Comparison of ENCODE assay signal across 14 cellular contexts in genomic region chr5:109803854-109804253, GRCh38.
"Had no signal": no experiment of that assay in that cellular context is flagged by ENCODE, and none has a peak within 500 bp of the region (broad histone marks: within the 10 kb centered on the region; RNA-seq: fewer than 3 reads in every experiment).

No MANE protein-coding gene starts in this region.

- H3K27me3 Mint-ChIP-seq: activated naive CD8-positive, alpha-beta T cell treated with anti-CD3 and anti-CD28 coated beads, Interleukin-2, amount 50 U/mL, for 24 hours had no signal

- H3K9me3 ChIP-seq: ascending aorta, colonic mucosa, right atrium auricular region, suprapubic skin, upper lobe of right lung had no signal

- H3K27ac Mint-ChIP-seq: activated naive CD8-positive, alpha-beta T cell treated with anti-CD3 and anti-CD28 coated beads, Interleukin-2, amount 50 U/mL, for 24 hours; activated T-helper 1 cell treated with anti-CD3 and anti-CD28 coated beads, Interleukin-12 subunit alpha, Interleukin-12 subunit beta, Interleukin-2, Interleukin-4 antibody, amounts not matched to agents 30 ng/mL and 10 ng/mL and 1 ng/mL, durations not matched to agents 14 hours and 24 hours and 36 hours; T-helper 1 cell treated with Interleukin-12 subunit alpha and Interleukin-12 subunit beta and Interleukin-4 antibody, amounts not matched to agents 30 μg/mL and 1 μg/mL, for 36 hours had no signal

- H3K4me1 ChIP-seq: colonic mucosa, right atrium auricular region, suprapubic skin, upper lobe of right lung had no signal

- DNase-seq: activated CD4-positive, alpha-beta T cell treated with anti-CD3 and anti-CD28 coated beads for 4 hours; activated naive CD4-positive, alpha-beta T cell treated with Interleukin-2 at 50 U/mL for 16 hours; activated naive CD8-positive, alpha-beta T cell treated with anti-CD3 and anti-CD28 coated beads, Interleukin-2, amount 50 U/mL, for 24 hours; colonic mucosa; effector CD8-positive, alpha-beta T cell; left ventricle myocardium superior; stimulated activated CD4-positive, alpha-beta T cell treated with anti-CD3 and anti-CD28 coated beads, Interleukin-1b, Interleukin-23, amount 100 ng/mL, for 48 hours; stimulated activated naive CD4-positive, alpha-beta T cell; upper lobe of right lung had no signal

- H3K27ac ChIP-seq: ascending aorta, colonic mucosa, right atrium auricular region, suprapubic skin, upper lobe of right lung had no signal

- ATAC-seq: activated naive CD8-positive, alpha-beta T cell treated with anti-CD3 and anti-CD28 coated beads, Interleukin-2, amount 50 U/mL, for 24 hours; left ventricle myocardium superior; upper lobe of right lung had no signal

- H3K4me1 Mint-ChIP-seq: activated naive CD8-positive, alpha-beta T cell treated with anti-CD3 and anti-CD28 coated beads, Interleukin-2, amount 50 U/mL, for 24 hours had no signal

- H3K36me3 ChIP-seq: colonic mucosa, right atrium auricular region, upper lobe of right lung had no signal

- H3K4me3 Mint-ChIP-seq: activated naive CD8-positive, alpha-beta T cell treated with anti-CD3 and anti-CD28 coated beads, Interleukin-2, amount 50 U/mL, for 24 hours; activated T-helper 1 cell treated with anti-CD3 and anti-CD28 coated beads, Interleukin-12 subunit alpha, Interleukin-12 subunit beta, Interleukin-2, Interleukin-4 antibody, amounts not matched to agents 30 ng/mL and 10 ng/mL and 1 ng/mL, durations not matched to agents 14 hours and 24 hours and 36 hours; T-helper 1 cell treated with Interleukin-12 subunit alpha and Interleukin-12 subunit beta and Interleukin-4 antibody, amounts not matched to agents 30 μg/mL and 1 μg/mL, for 36 hours had no signal

- H3K4me3 ChIP-seq: ascending aorta, colonic mucosa, right atrium auricular region, suprapubic skin, upper lobe of right lung had no signal

- H3K27me3 ChIP-seq: ascending aorta, colonic mucosa, right atrium auricular region, suprapubic skin, upper lobe of right lung had no signal

- H3K9me3 Mint-ChIP-seq: T-helper 1 cell treated with Interleukin-12 subunit alpha and Interleukin-12 subunit beta and Interleukin-4 antibody, amounts not matched to agents 30 μg/mL and 1 μg/mL, for 36 hours had no signal
